In the genomic region with DNA sequence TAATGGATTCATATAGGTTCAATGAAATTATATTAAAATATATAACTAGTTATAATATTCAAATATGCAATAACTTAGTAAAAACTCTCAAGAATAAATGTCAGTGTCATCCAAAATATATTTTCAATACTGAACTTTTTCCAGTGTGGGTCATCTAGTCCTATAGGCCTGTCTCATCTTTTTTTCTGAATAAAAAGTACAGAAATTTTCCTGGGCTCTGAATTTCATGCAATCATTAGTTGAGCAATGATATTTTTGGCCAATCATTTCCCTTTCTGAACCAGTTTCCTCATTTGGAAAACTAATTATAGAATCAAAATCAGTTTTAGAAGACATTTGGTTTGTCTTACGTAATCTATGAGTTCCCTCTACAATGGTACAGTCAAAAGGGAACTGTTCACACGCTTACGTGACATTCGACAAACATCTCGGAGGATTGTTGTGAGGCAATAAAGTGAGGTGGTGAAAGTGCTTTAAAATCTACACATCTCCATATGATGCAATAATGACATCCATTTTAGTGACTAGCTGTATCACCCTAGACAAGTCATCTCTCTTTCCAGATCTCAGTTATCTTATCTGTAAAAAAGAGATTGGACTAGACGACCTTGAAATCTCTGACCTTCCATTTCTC, we compare ENCODE assay signal across 17 cellular contexts. TPM values are rescaled to one million over a fixed set of nuclear protein-coding genes. Genes with fewer than 3 reads are reported as not detected.
DNase-seq lines count a peak whose midpoint lies in the region; ATAC-seq and TF ChIP-seq lines count a peak whose summit lies in the region.
"Had no signal": no experiment of that assay in that cellular context is flagged by ENCODE, and none has a peak within 500 bp of the region (broad histone marks: within the 10 kb centered on the region; RNA-seq: fewer than 3 reads in every experiment).

No MANE protein-coding gene starts in this region.

- H3K4me3 Mint-ChIP-seq in CD14-positive monocyte (no peak overlapping the region), WTC11 (no peak overlapping the region), HFFc6 (no peak overlapping the region)
- no peak overlapping the region for H3K4me3 Mint-ChIP-seq in naive thymus-derived CD4-positive, alpha-beta T cell
- H3K4me3 Mint-ChIP-seq: activated CD4-positive, alpha-beta memory T cell treated with anti-CD3 and anti-CD28 coated beads, Interleukin-2, amount 10 ng/mL, durations not matched to agents 7 days and 5 days; activated naive CD4-positive, alpha-beta T cell treated with anti-CD3 and anti-CD28 coated beads, Interleukin-2, amount 10 ng/mL, durations not matched to agents 7 days and 5 days; B cell; T-helper 1 cell treated with Interleukin-12 subunit alpha and Interleukin-12 subunit beta and Interleukin-4 antibody, amounts not matched to agents 30 μg/mL and 1 μg/mL, for 36 hours had no signal

- CTCF ChIA-PET in WTC11 (lab: Charles Lee), result interaction anchor here (1.0 kb wide), 1 partner anchor 81 kb away, joined by 3 read pairs; no protein-coding TSS in a partner anchor
- CTCF ChIA-PET in naive thymus-derived CD4-positive, alpha-beta T cell (lab: Charles Lee), result no interaction called here

- peak overlapping the region; percentile 92 to 98 (median 97) for H3K27ac Mint-ChIP-seq in CD14-positive monocyte
- peak overlapping the region; percentile 44; the same call in 1 of the 2 replicates for H3K27ac Mint-ChIP-seq in WTC11
- no peak overlapping the region for H3K27ac Mint-ChIP-seq in naive thymus-derived CD4-positive, alpha-beta T cell
- H3K27ac Mint-ChIP-seq in HFFc6, result no peak overlapping the region; the same call in 1 of the 2 replicates
- H3K27ac Mint-ChIP-seq: activated CD4-positive, alpha-beta memory T cell treated with anti-CD3 and anti-CD28 coated beads, Interleukin-2, amount 10 ng/mL, durations not matched to agents 7 days and 5 days; activated naive CD4-positive, alpha-beta T cell treated with anti-CD3 and anti-CD28 coated beads, Interleukin-2, amount 10 ng/mL, durations not matched to agents 7 days and 5 days; B cell; T-helper 1 cell treated with Interleukin-12 subunit alpha and Interleukin-12 subunit beta and Interleukin-4 antibody, amounts not matched to agents 30 μg/mL and 1 μg/mL, for 36 hours had no signal

- POLR2A ChIA-PET in WTC11 (lab: Charles Lee), result no interaction called here
- POLR2A ChIA-PET in naive thymus-derived CD4-positive, alpha-beta T cell (lab: Charles Lee), result interaction anchor here (0.7 kb wide), 1 partner anchor 1443 kb away, joined by 3 read pairs; no protein-coding TSS in a partner anchor

- H3K4me1 Mint-ChIP-seq in CD14-positive monocyte (peaks cover 44% of the 10 kb centered on the region), WTC11 (peaks cover 51% of the 10 kb centered on the region), HFFc6 (ENCODE audit: low read depth) (peaks cover 58% of the 10 kb centered on the region)
- H3K4me1 Mint-ChIP-seq in naive thymus-derived CD4-positive, alpha-beta T cell, result peaks cover 0 to 4% (median 0%) of the 10 kb centered on the region in 7 donors
- H3K4me1 Mint-ChIP-seq: activated CD4-positive, alpha-beta memory T cell treated with anti-CD3 and anti-CD28 coated beads, Interleukin-2, amount 10 ng/mL, durations not matched to agents 7 days and 5 days; activated naive CD4-positive, alpha-beta T cell treated with anti-CD3 and anti-CD28 coated beads, Interleukin-2, amount 10 ng/mL, durations not matched to agents 7 days and 5 days had no signal

- H3K9me3 Mint-ChIP-seq in CD14-positive monocyte (no peaks in the 10 kb centered on the region), WTC11 (peaks cover 6% of the 10 kb centered on the region), HFFc6 (no peaks in the 10 kb centered on the region)
- peaks cover 0 to 5% (median 0%) of the 10 kb centered on the region in 11 donors for H3K9me3 Mint-ChIP-seq in naive thymus-derived CD4-positive, alpha-beta T cell
- H3K9me3 Mint-ChIP-seq: activated CD4-positive, alpha-beta memory T cell treated with anti-CD3 and anti-CD28 coated beads, Interleukin-2, amount 10 ng/mL, durations not matched to agents 7 days and 5 days; activated naive CD4-positive, alpha-beta T cell treated with anti-CD3 and anti-CD28 coated beads, Interleukin-2, amount 10 ng/mL, durations not matched to agents 7 days and 5 days; T-helper 1 cell treated with Interleukin-12 subunit alpha and Interleukin-12 subunit beta and Interleukin-4 antibody, amounts not matched to agents 30 μg/mL and 1 μg/mL, for 36 hours had no signal

- no peaks in the 10 kb centered on the region for H3K4me1 ChIP-seq in naive thymus-derived CD4-positive, alpha-beta T cell (ENCODE audit: control insufficient read depth in 2 of 2, insufficient read depth in 2 of 2, low read length in 2 of 2)
- H3K4me1 ChIP-seq: prostate gland had no signal

- H3K27me3 ChIP-seq in naive thymus-derived CD4-positive, alpha-beta T cell (ENCODE audit: control insufficient read depth in 2 of 2, insufficient read depth in 2 of 2, low read length in 2 of 2), result no peaks in the 10 kb centered on the region

- H3K36me3 Mint-ChIP-seq in CD14-positive monocyte (peaks cover 0 to 6% of the 10 kb centered on the region in 2 donors), WTC11 (peaks cover 58% of the 10 kb centered on the region), HFFc6 (ENCODE audit: low read depth) (peaks cover 53% of the 10 kb centered on the region)
- H3K36me3 Mint-ChIP-seq in naive thymus-derived CD4-positive, alpha-beta T cell, result peaks cover 0 to 9% (median 0%) of the 10 kb centered on the region in 5 donors
- H3K36me3 Mint-ChIP-seq: activated naive CD4-positive, alpha-beta T cell treated with anti-CD3 and anti-CD28 coated beads, Interleukin-2, amount 10 ng/mL, durations not matched to agents 7 days and 5 days had no signal

- DNase-seq in CD14-positive monocyte (ENCODE audit: low spot score) (peak; percentile 87), WTC11 (ENCODE audit: low spot score) (no peak), NCI-H2029 (lab: John Stamatoyannopoulos, UW) (no peak), NCI-H2107 (lab: John Stamatoyannopoulos, UW) (no peak), HFFc6 (no peak)
- no peak for DNase-seq in naive thymus-derived CD4-positive, alpha-beta T cell
- DNase-seq: activated CD4-positive, alpha-beta memory T cell treated with anti-CD3 and anti-CD28 coated beads, Interleukin-2, amount 10 ng/mL, durations not matched to agents 7 days and 5 days; activated naive CD4-positive, alpha-beta T cell treated with anti-CD3 and anti-CD28 coated beads, Interleukin-2, amount 10 ng/mL, durations not matched to agents 7 days and 5 days; midbrain; stimulated activated CD4-positive, alpha-beta T cell treated with anti-CD3 and anti-CD28 coated beads, Interleukin-2, amount 100 ng/mL, for 48 hours; stimulated activated naive CD4-positive, alpha-beta T cell had no signal

- no peaks in the 10 kb centered on the region for H3K36me3 ChIP-seq in naive thymus-derived CD4-positive, alpha-beta T cell (ENCODE audit: control insufficient read depth in 2 of 3, insufficient read depth in 3 of 3, low read length in 3 of 3)
- H3K36me3 ChIP-seq: prostate gland had no signal

- H3K4me3 ChIP-seq in naive thymus-derived CD4-positive, alpha-beta T cell (ENCODE audit: low read length), result no peak overlapping the region
- H3K4me3 ChIP-seq: prostate gland had no signal

- TF ChIP-seq CTCF in CD14-positive monocyte (IDR thresholded peaks at IDR 0.05), result no peak
- TF ChIP-seq CTCF in WTC11 (IDR thresholded peaks at IDR 0.05), result no peak
- TF ChIP-seq CTCF in HFFc6 (IDR thresholded peaks at IDR 0.05), result no peak

- no peak overlapping the region for H3K27ac ChIP-seq in naive thymus-derived CD4-positive, alpha-beta T cell (ENCODE audit: low read depth, low read length)
- H3K27ac ChIP-seq: epithelial cell of prostate, prostate gland had no signal

- intact Hi-C loops in CD14-positive monocyte (cut with micrococcal nuclease), result loop anchor here (5.0 to 10.0 kb wide), 3 partner anchors 46 to 63 kb away; no protein-coding TSS in a partner anchor
- intact Hi-C loops in naive thymus-derived CD4-positive, alpha-beta T cell (cut with micrococcal nuclease), result no loop called here

- peaks cover 0 to 11% (median 6%) of the 10 kb centered on the region in 3 donors for H3K27me3 Mint-ChIP-seq in CD14-positive monocyte (ENCODE audit: low read depth in 3 of 3)
- H3K27me3 Mint-ChIP-seq in WTC11 (ENCODE audit: low read depth), result no peaks in the 10 kb centered on the region
- H3K27me3 Mint-ChIP-seq in naive thymus-derived CD4-positive, alpha-beta T cell, result peaks cover 0 to 12% (median 5%) of the 10 kb centered on the region in 5 donors
- no peaks in the 10 kb centered on the region for H3K27me3 Mint-ChIP-seq in HFFc6 (ENCODE audit: insufficient read depth)
- H3K27me3 Mint-ChIP-seq: activated naive CD4-positive, alpha-beta T cell treated with anti-CD3 and anti-CD28 coated beads, Interleukin-2, amount 10 ng/mL, durations not matched to agents 7 days and 5 days had no signal

- ATAC-seq in HG02642 (IDR thresholded peaks at IDR 0.05; ENCODE audit: poor library complexity, unreplicated experiment) (peak; percentile 46), WTC11 (no peak), HG03095 (IDR thresholded peaks at IDR 0.05; ENCODE audit: unreplicated experiment) (no peak)
- peak; percentile 81 for ATAC-seq in naive thymus-derived CD4-positive, alpha-beta T cell

- H3K9me3 ChIP-seq in naive thymus-derived CD4-positive, alpha-beta T cell (ENCODE audit: control insufficient read depth in 2 of 3, low read length in 3 of 3), result no peaks in the 10 kb centered on the region
- H3K9me3 ChIP-seq: prostate gland had no signal

TF ChIP-seq in WTC11, 78 proteins besides CTCF, POLR2A, EP300 and RAD21 (continues in another document):
- TF ChIP-seq GTF2I (CRISPR knock-in tag; conservative IDR thresholded peaks at IDR 0.05) (no peak), EMX1 (CRISPR knock-in tag; IDR thresholded peaks at IDR 0.05) (no peak)

RNA-seq across cellular contexts. Expression of gene FLT1, which starts 26.9 kb away (rescaled TPM):
- not detected for polyA plus RNA-seq in CD14-positive monocyte
- total RNA-seq in WTC11 (2021), result 66.3 to 71.0 TPM (median 66.8 TPM) in 3 replicates
- 1 to 10 TPM; 1.7 to 2.7 (median 2.3) TPM for total RNA-seq in naive thymus-derived CD4-positive, alpha-beta T cell
- polyA plus RNA-seq in naive thymus-derived CD4-positive, alpha-beta T cell, result 1 to 10 TPM; 1.7 to 2.2 TPM
- 100 to 1,000 TPM in 2 of 6 experiments, 10 to 100 TPM in 4; 80.5 to 118 (median 91.0) TPM for total RNA-seq in HFFc6 (2021; fragmentation: NEBNext Ultra II Directional; extraction: Animal tissue kit (Norgen Biotek cat#: 25700))

Comparison
In these comparisons a context has a peak if more than half of its experiments do, and no peak if none do; other contexts are left out.
1. H3K27ac Mint-ChIP-seq: peak in CD14-positive monocyte (7 of 7) and WTC11 (single experiment); none in naive thymus-derived CD4-positive, alpha-beta T cell (0 of 9) and HFFc6 (single experiment).
2. ATAC-seq: peak in HG02642 (single experiment) and naive thymus-derived CD4-positive, alpha-beta T cell (single experiment); none in WTC11 (single experiment) and HG03095 (single experiment).
3. RNA of gene FLT1, which starts 26.9 kb away (total RNA-seq): 80.5 to 118 TPM in HFFc6 and 66.3 to 71.0 TPM in WTC11; 1.7 to 2.7 TPM in naive thymus-derived CD4-positive, alpha-beta T cell; every median in the first group is over 10 times any median in the second.
4. intact Hi-C loops: an anchor here in CD14-positive monocyte (5.0 to 10.0 kb wide); none called in naive thymus-derived CD4-positive, alpha-beta T cell.